In the genomic region with DNA sequence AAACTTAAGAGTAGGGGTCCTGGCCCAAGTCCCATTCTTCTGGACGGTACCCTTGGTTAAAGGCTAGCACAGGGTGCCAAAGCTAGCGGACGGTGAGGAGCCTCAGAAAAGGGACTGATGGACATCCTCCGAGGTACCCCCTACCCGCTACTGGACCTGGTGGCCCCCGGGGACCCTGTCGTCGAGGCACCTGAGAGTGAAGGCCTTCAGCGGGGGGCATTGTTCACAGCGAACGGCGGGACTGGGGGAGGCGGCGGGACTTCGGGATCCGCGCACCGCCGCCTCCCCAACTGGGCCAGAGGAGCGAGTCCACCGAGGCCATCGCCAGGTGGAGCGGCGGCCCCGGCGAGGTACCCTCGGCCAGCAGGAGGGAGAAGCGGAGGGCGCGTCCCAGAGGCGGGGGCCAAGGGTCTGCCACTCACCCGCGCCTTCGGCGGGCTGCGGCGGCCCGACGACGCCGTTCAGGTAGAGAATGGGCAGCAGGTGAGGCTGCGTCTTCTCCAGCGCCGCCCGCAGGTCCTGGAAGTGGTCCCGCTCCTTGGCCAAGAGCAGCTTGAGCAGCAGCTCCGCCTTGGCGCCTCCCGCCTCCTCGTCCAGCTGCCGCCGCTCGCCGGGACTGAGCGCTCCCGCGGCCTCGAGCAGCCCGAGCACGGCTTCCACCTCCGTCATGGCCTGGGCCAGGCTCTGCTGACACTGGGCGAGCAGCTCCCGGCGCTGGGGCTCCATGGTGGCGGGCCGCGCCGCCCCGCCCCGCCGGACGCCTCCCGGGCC, we compare ENCODE assay signal across 8 cellular contexts. TPM values are rescaled to one million over a fixed set of nuclear protein-coding genes. Genes with fewer than 3 reads are reported as not detected.
DNase-seq lines count a peak whose midpoint lies in the region; ATAC-seq lines count a peak whose summit lies in the region.

No MANE protein-coding gene starts in this region.

- no peaks in the 10 kb centered on the region for H3K9me3 Mint-ChIP-seq in activated naive CD4-positive, alpha-beta T cell treated with anti-CD3 and anti-CD28 coated beads for 36 hours

- H3K27me3 ChIP-seq in duodenal mucosa (ENCODE audit: control insufficient read depth in 1 of 2, insufficient read depth in 2 of 2, low read length in 2 of 2) = no peaks in the 10 kb centered on the region
- H3K27me3 ChIP-seq in subcutaneous abdominal adipose tissue (ENCODE audit: control insufficient read depth in 5 of 5, insufficient read depth in 4 of 5, low read length in 5 of 5) = no peaks in the 10 kb centered on the region

- H3K4me1 ChIP-seq in duodenal mucosa (ENCODE audit: control insufficient read depth in 1 of 2, insufficient read depth in 2 of 2, low read length in 2 of 2) (peaks cover 22 to 26% of the 10 kb centered on the region in 2 donors), subcutaneous abdominal adipose tissue (ENCODE audit: control insufficient read depth in 5 of 5, insufficient read depth in 5 of 5, low read length in 5 of 5) (peaks cover 8 to 26% (median 24%) of the 10 kb centered on the region in 5 donors)

- H3K4me1 Mint-ChIP-seq in activated naive CD4-positive, alpha-beta T cell treated with anti-CD3 and anti-CD28 coated beads for 36 hours (ENCODE audit: low read depth) = peaks cover 8% of the 10 kb centered on the region

- peaks cover 37% of the 10 kb centered on the region for H3K27me3 Mint-ChIP-seq in activated naive CD4-positive, alpha-beta T cell treated with anti-CD3 and anti-CD28 coated beads for 36 hours (ENCODE audit: low read depth)

- peak overlapping the region; percentile 48 for H3K4me3 Mint-ChIP-seq in activated naive CD4-positive, alpha-beta T cell treated with anti-CD3 and anti-CD28 coated beads for 36 hours

- no peaks in the 10 kb centered on the region for H3K36me3 Mint-ChIP-seq in activated naive CD4-positive, alpha-beta T cell treated with anti-CD3 and anti-CD28 coated beads for 36 hours (ENCODE audit: low read depth)

- H3K36me3 ChIP-seq in duodenal mucosa (ENCODE audit: control insufficient read depth in 1 of 2, insufficient read depth in 2 of 2, low read length in 2 of 2) = no peaks in the 10 kb centered on the region
- no peaks in the 10 kb centered on the region for H3K36me3 ChIP-seq in subcutaneous abdominal adipose tissue (ENCODE audit: control insufficient read depth in 5 of 5, insufficient read depth in 5 of 5, low read length in 5 of 5)

- CTCF ChIA-PET in activated naive CD4-positive, alpha-beta T cell treated with anti-CD3 and anti-CD28 coated beads for 36 hours (lab: Charles Lee) = no interaction called here

- H3K9ac ChIP-seq in duodenal mucosa (ENCODE audit: low read depth in 1 of 2, low read length in 2 of 2) (peak overlapping the region; percentile 71 to 76), subcutaneous abdominal adipose tissue (ENCODE audit: low read length in 5 of 5) (peak overlapping the region; percentile 73 to 86 (median 76))

- ATAC-seq in HG02981 (IDR thresholded peaks at IDR 0.05; ENCODE audit: unreplicated experiment) = peak; percentile 43

- H3K27ac Mint-ChIP-seq in activated naive CD4-positive, alpha-beta T cell treated with anti-CD3 and anti-CD28 coated beads for 36 hours = no peak overlapping the region

- H3K4me3 ChIP-seq in duodenal mucosa (ENCODE audit: low read depth in 1 of 2, low read length in 2 of 2) = peak overlapping the region; percentile 74 to 82
- peak overlapping the region; percentile 80 to 96 (median 83) for H3K4me3 ChIP-seq in subcutaneous abdominal adipose tissue (ENCODE audit: low read depth in 1 of 5, low read length in 5 of 5)

- H3K9me3 ChIP-seq in duodenal mucosa (ENCODE audit: control insufficient read depth in 1 of 2, low read length in 2 of 2) (no peaks in the 10 kb centered on the region), subcutaneous abdominal adipose tissue (ENCODE audit: control insufficient read depth in 5 of 5, low read length in 5 of 5) (peaks cover 0 to 7% (median 0%) of the 10 kb centered on the region in 5 donors)

- peak; percentile 38 for DNase-seq in activated naive CD4-positive, alpha-beta T cell treated with anti-CD3 and anti-CD28 coated beads for 36 hours
- DNase-seq in activated naive CD4-positive, alpha-beta T cell (lab: John Stamatoyannopoulos, UW) = no peak
- DNase-seq in SW480 (ENCODE audit: low spot score) = peak; percentile 25
- peak; percentile 39 to 48 for DNase-seq in lung microvascular endothelial cell (ENCODE audit: low read depth in 2 of 2)
- no peak for DNase-seq in KG1 (lab: John Stamatoyannopoulos, UW)

- intact Hi-C loops in activated naive CD4-positive, alpha-beta T cell treated with anti-CD3 and anti-CD28 coated beads for 36 hours (cut with micrococcal nuclease) = loop anchor here (1.0 to 2.0 kb wide), 2 partner anchors 80 to 103 kb away; a partner anchor contains a TSS

- peak overlapping the region; percentile 32 for H3K27ac ChIP-seq in duodenal mucosa (ENCODE audit: low read depth, low read length)
- peak overlapping the region; percentile 41 for H3K27ac ChIP-seq in subcutaneous abdominal adipose tissue (ENCODE audit: low read depth, low read length)

RNA-seq across cellular contexts. Expression of a gene that starts 0.6 kb away (rescaled TPM):
- 1 to 10 TPM; 2.6 to 3.3 TPM for total RNA-seq in activated naive CD4-positive, alpha-beta T cell treated with anti-CD3 and anti-CD28 coated beads for 36 hours
- 6.1 and 6.9 TPM in 2 replicates for total RNA-seq in lung microvascular endothelial cell

Comparison
In these comparisons a context has a peak if more than half of its experiments do, and no peak if none do; other contexts are left out.
1. DNase-seq: peak in activated naive CD4-positive, alpha-beta T cell treated with anti-CD3 and anti-CD28 coated beads for 36 hours (single experiment), SW480 (single experiment) and lung microvascular endothelial cell (2 of 2); none in activated naive CD4-positive, alpha-beta T cell (0 of 4) and KG1 (single experiment).